In genomic region chr16:80824623-80825364, GRCh38 we compare ENCODE assay signal across 8 cellular contexts. TPM values are rescaled to one million over a fixed set of nuclear protein-coding genes. Genes with fewer than 3 reads are reported as not detected.
DNase-seq lines count a peak whose midpoint lies in the region; ATAC-seq lines count a peak whose summit lies in the region.

No MANE protein-coding gene starts in this region.

- DNase-seq in A172 (ENCODE audit: low spot score) = peak; percentile 59
- peak; percentile 72 for DNase-seq in DMS53 (lab: John Stamatoyannopoulos, UW)
- DNase-seq in MV-4-11 (lab: John Stamatoyannopoulos, UW) = peak; percentile 54
- peak; percentile 56 for DNase-seq in activated CD4-positive, alpha-beta T cell treated with anti-CD3 and anti-CD28 coated beads for 48 hours
- DNase-seq in foreskin melanocyte = peak; percentile 40
- DNase-seq in stimulated activated CD4-positive, alpha-beta T cell treated with anti-CD3 and anti-CD28 coated beads, Interleukin-1b, Interleukin-23, amount 100 ng/mL, for 48 hours = peak; percentile 21
- DNase-seq in NCI-H1930 (lab: John Stamatoyannopoulos, UW) = no peak

- ATAC-seq in HG02642 (IDR thresholded peaks at IDR 0.05; ENCODE audit: poor library complexity, unreplicated experiment) = no peak

RNA-seq across cellular contexts. Expression of gene CDYL2, which starts 20.4 kb away (rescaled TPM):
- 4.8 and 6.3 TPM in 2 replicates for total RNA-seq in A172 (2014; rRNA removed; shearing (Covaris generic))

Comparison
In these comparisons a context has a peak if more than half of its experiments do, and no peak if none do; other contexts are left out.
1. DNase-seq: peak in A172 (single experiment), DMS53 (single experiment), MV-4-11 (single experiment), activated CD4-positive, alpha-beta T cell treated with anti-CD3 and anti-CD28 coated beads for 48 hours (single experiment), foreskin melanocyte (single experiment) and stimulated activated CD4-positive, alpha-beta T cell treated with anti-CD3 and anti-CD28 coated beads, Interleukin-1b, Interleukin-23, amount 100 ng/mL, for 48 hours (single experiment); none in NCI-H1930 (0 of 2).